Comparison of ENCODE assay signal across 1 cellular context in genomic region chr14:24212924-24213865, GRCh38.
TF ChIP-seq lines count a peak whose summit lies in the region.

CHMP4A (minus strand) TSS chr14:24213488; CDS start chr14:24213439, 49 bp downstream.

TF ChIP-seq in SK-N-SH treated with all-trans-retinoic acid at 6 μM for 48 hours, 23 proteins besides CTCF, POLR2A, EP300 and RAD21 (continued from another document):
- 0 out of 2 replicates have a peak, but pooled peaks have one; percentile 43 for TF ChIP-seq ZFP3 (CRISPR knock-in tag; IDR thresholded peaks at IDR 0.05)
- no peak for TF ChIP-seq OSR1 (CRISPR knock-in tag; IDR thresholded peaks at IDR 0.05)
- TF ChIP-seq ZNF70 (CRISPR knock-in tag; IDR thresholded peaks at IDR 0.05): no peak
- peak; percentile 56; the same call in 1 of the 2 replicates for TF ChIP-seq CSDC2 (CRISPR knock-in tag; IDR thresholded peaks at IDR 0.05)
